21 cellular contexts compared by ENCODE assay signal in genomic region chr12:30997685-30998440, GRCh38.
DNase-seq lines count a peak whose midpoint lies in the region; ATAC-seq and TF ChIP-seq lines count a peak whose summit lies in the region.
"Had no signal": no experiment of that assay in that cellular context is flagged by ENCODE, and none has a peak within 500 bp of the region (broad histone marks: within the 10 kb centered on the region; RNA-seq: fewer than 3 reads in every experiment).

No MANE protein-coding gene starts in this region.

- H3K4me3 ChIP-seq in neuronal stem cell (ENCODE audit: low read length in 2 of 2), result no peak overlapping the region
- H3K4me3 ChIP-seq: K562 had no signal

- intact Hi-C loops in CD14-positive monocyte (cut with micrococcal nuclease), result no loop called here

- no peaks in the 10 kb centered on the region for H3K79me1 ChIP-seq in neuronal stem cell (ENCODE audit: low read depth, low read length)

- DNase-seq in CD14-positive monocyte (ENCODE audit: low spot score) (peak; percentile 24), NCI-H1694 treated with DMSO at 0.1 percent for 48 hours (lab: John Stamatoyannopoulos, UW) (peak; percentile 35), left lobe of liver (ENCODE audit: low spot score) (no peak), neuronal stem cell (ENCODE audit: low spot score) (no peak), H4 (ENCODE audit: low spot score) (no peak), inferior parietal cortex (ENCODE audit: extremely low spot score) (no peak), activated T-cell treated with anti-CD3 and anti-CD28 coated beads for 4 hours (no peak)
- DNase-seq: CD4-positive, CD25-positive, alpha-beta regulatory T cell; DMS53; GOT3; Kasumi-1; NCI-H1092 treated with DMSO at 0.1 percent for 48 hours; NCI-H1436; NCI-H2029; NCI-H446 treated with DMSO at 0.1 percent for 48 hours; NCI-H526 treated with DMSO at 0.1 percent for 48 hours; RPMI8226; SHP77 had no signal

- H3K27me3 ChIP-seq in neuronal stem cell (ENCODE audit: control insufficient read depth in 3 of 3, insufficient read depth in 3 of 3, low read depth in 1 of 3, low read length in 3 of 3), result peaks cover 0 to 2% (median 0%) of the 10 kb centered on the region in 3 experiments

- H2BK15ac ChIP-seq in neuronal stem cell (ENCODE audit: low read length), result no peak overlapping the region

- H3K36me3 ChIP-seq in neuronal stem cell (replicated peaks in 1 of 2; ENCODE audit: control insufficient read depth in 2 of 2, insufficient read depth in 2 of 2, low read length in 2 of 2), result no peaks in the 10 kb centered on the region

- H3K4me2 ChIP-seq in neuronal stem cell (ENCODE audit: insufficient read depth, low read length, poor library complexity, severe bottlenecking), result no peak overlapping the region

- H3K27ac Mint-ChIP-seq in CD14-positive monocyte, result no peak overlapping the region
- H3K27ac Mint-ChIP-seq: CD4-positive, CD25-positive, alpha-beta regulatory T cell had no signal

- peak overlapping the region; percentile 9 for H3K18ac ChIP-seq in neuronal stem cell (ENCODE audit: low read length)

- TF ChIP-seq CTCF in CD14-positive monocyte (IDR thresholded peaks at IDR 0.05), result no peak

- peaks cover 0 to 4% (median 2%) of the 10 kb centered on the region in 7 donors for H3K9me3 Mint-ChIP-seq in CD14-positive monocyte
- H3K9me3 Mint-ChIP-seq: CD4-positive, CD25-positive, alpha-beta regulatory T cell had no signal

- no peak overlapping the region for H2BK5ac ChIP-seq in neuronal stem cell (ENCODE audit: low read length)

- H3K27me3 Mint-ChIP-seq in CD14-positive monocyte (ENCODE audit: low read depth in 3 of 3), result peaks cover 0 to 2% (median 0%) of the 10 kb centered on the region in 3 donors

- no peak overlapping the region for H2BK120ac ChIP-seq in neuronal stem cell (ENCODE audit: low read depth, low read length)

- no peak overlapping the region for H2AFZ ChIP-seq in neuronal stem cell (ENCODE audit: low read length)

- no peak overlapping the region for H3K23ac ChIP-seq in neuronal stem cell (ENCODE audit: low read depth, low read length, poor library complexity)

- no peak overlapping the region for H3K4ac ChIP-seq in neuronal stem cell (ENCODE audit: low read length)

- H3K14ac ChIP-seq in neuronal stem cell (ENCODE audit: low read length), result peak overlapping the region; percentile 87

- H3K4me3 Mint-ChIP-seq in CD14-positive monocyte, result no peak overlapping the region
- H3K4me3 Mint-ChIP-seq: CD4-positive, CD25-positive, alpha-beta regulatory T cell had no signal

- no peak overlapping the region for H3K27ac ChIP-seq in neuronal stem cell (replicated peaks; ENCODE audit: low read length)
- H3K27ac ChIP-seq: HL-60 had no signal

- no peaks in the 10 kb centered on the region for H3K9me3 ChIP-seq in neuronal stem cell (replicated peaks in 1 of 2; ENCODE audit: control insufficient read depth in 2 of 2, insufficient read depth in 1 of 2, low read depth in 1 of 2, low read length in 2 of 2)

- H3K9ac ChIP-seq in neuronal stem cell (ENCODE audit: low read depth, low read length, poor library complexity), result no peak overlapping the region

- H2AK5ac ChIP-seq in neuronal stem cell (ENCODE audit: low read depth, low read length), result no peak overlapping the region

- no peak overlapping the region for H4K91ac ChIP-seq in neuronal stem cell (ENCODE audit: low read depth, low read length, poor library complexity)

- peak; percentile 21 for ATAC-seq in left lobe of liver
- ATAC-seq: HCT116, K562 had no signal

- no peak overlapping the region for H4K8ac ChIP-seq in neuronal stem cell (ENCODE audit: low read depth, low read length)

- H3K4me1 ChIP-seq in neuronal stem cell (ENCODE audit: control insufficient read depth in 2 of 2, insufficient read depth in 1 of 2, low read depth in 1 of 2, low read length in 2 of 2), result peaks cover 0 to 2% of the 10 kb centered on the region in 2 donors

- no peaks in the 10 kb centered on the region for H3K4me1 Mint-ChIP-seq in CD14-positive monocyte
- H3K4me1 Mint-ChIP-seq: CD4-positive, CD25-positive, alpha-beta regulatory T cell had no signal

- WGBS in neuronal stem cell (ENCODE audit: extremely low coverage in 2 of 2, insufficient read length in 2 of 2, insufficient replicate concordance in 1 of 2), 2 donors, result no CpG with 5 or more reads among the region's 7 CpGs

- H2BK12ac ChIP-seq in neuronal stem cell (ENCODE audit: low read length), result no peak overlapping the region

- H3K36me3 Mint-ChIP-seq in CD14-positive monocyte, result no peaks in the 10 kb centered on the region
- H3K36me3 Mint-ChIP-seq: CD4-positive, CD25-positive, alpha-beta regulatory T cell had no signal

Comparison
In these comparisons a context has a peak if more than half of its experiments do, and no peak if none do; other contexts are left out.
1. DNase-seq: peak in CD14-positive monocyte (single experiment) and NCI-H1694 treated with DMSO at 0.1 percent for 48 hours (single experiment); none in left lobe of liver (single experiment), neuronal stem cell (single experiment), H4 (single experiment), inferior parietal cortex (single experiment) and activated T-cell treated with anti-CD3 and anti-CD28 coated beads for 4 hours (single experiment).